ENCODE assay signal across 10 cellular contexts in genomic region chr6:77463308-77463880, GRCh38. TPM values are rescaled to one million over a fixed set of nuclear protein-coding genes. Genes with fewer than 3 reads are reported as not detected.
DNase-seq lines count a peak whose midpoint lies in the region; ATAC-seq, FAIRE-seq and TF ChIP-seq lines count a peak whose summit lies in the region.
"Had no signal": no experiment of that assay in that cellular context is flagged by ENCODE, and none has a peak within 500 bp of the region (broad histone marks: within the 10 kb centered on the region; RNA-seq: fewer than 3 reads in every experiment).

TSS of gene HTR1B (minus strand) at chr6:77463491. CDS start at chr6:77463403, 88 bp downstream.

- H3K4me3 ChIP-seq in A549, result peak within 1 kb of the TSS; percentile 40
- peak within 1 kb of the TSS; percentile 78 for H3K4me3 ChIP-seq in ectodermal cell (ENCODE audit: insufficient read depth, low read depth, low read length)
- H3K4me3 ChIP-seq in muscle layer of colon (ENCODE audit: low read depth in 1 of 2, low read length in 2 of 2), result peak within 1 kb of the TSS; percentile 6 to 31
- H3K4me3 ChIP-seq: K562 had no signal

- H3K27me3 ChIP-seq in ectodermal cell (ENCODE audit: control insufficient read depth, insufficient read depth, low read length, poor library complexity, severe bottlenecking) (peaks cover 72% of the 10 kb centered on the region), muscle layer of colon (ENCODE audit: control insufficient read depth in 1 of 2, insufficient read depth in 2 of 2, low read length in 2 of 2) (peaks cover 39 to 45% of the 10 kb centered on the region in 2 donors)

- peak within 1 kb of the TSS; percentile 75 for H3K4me2 ChIP-seq in A549

- FAIRE-seq in A549 (lab: Jason Lieb, UNC), result no peak
- no peak for FAIRE-seq in urothelium cell line (lab: Jason Lieb, UNC)
- FAIRE-seq: K562 had no signal

- ATAC-seq in A549, result peak; percentile 52 to 58
- no peak for ATAC-seq in GM18861 (IDR thresholded peaks at IDR 0.05; ENCODE audit: unreplicated experiment)
- no peak for ATAC-seq in GM19395 (IDR thresholded peaks at IDR 0.05; ENCODE audit: unreplicated experiment)
- ATAC-seq: body of pancreas, K562 had no signal

- POLR2A ChIA-PET in A549 (lab: Yijun Ruan, JAX), result no interaction called here

- CTCF ChIA-PET in A549 (lab: Yijun Ruan, JAX), result interaction anchor here (1.0 to 1.1 kb wide), 2 partner anchors 467 to 1372 kb away, joined by 3 read pairs; no protein-coding TSS in a partner anchor

- TF ChIP-seq EP300 in A549 (IDR thresholded peaks at IDR 0.05), result no peak

- WGBS in A549 (ENCODE audit: missing lambda C conversion rate), result 19% methylated on average over 16 of the region's 31 CpGs
- WGBS in ectodermal cell, 2 experiments, result 0 to 1% methylated on average over 31 of the region's 31 CpGs

- TF ChIP-seq CTCF in A549 (IDR thresholded peaks at IDR 0.05), result no peak

- H3K4me1 ChIP-seq in A549 (no peaks in the 10 kb centered on the region), ectodermal cell (ENCODE audit: control insufficient read depth, insufficient read depth, low read length) (peaks cover 8% of the 10 kb centered on the region), muscle layer of colon (ENCODE audit: insufficient read depth, low read length) (peaks cover 5% of the 10 kb centered on the region)

- no peak for TF ChIP-seq RAD21 in A549 (conservative IDR thresholded peaks at IDR 0.05 in 1 of 2, IDR thresholded peaks at IDR 0.05 in 1 of 2)

- H3K27ac ChIP-seq in A549 (no peak within 1 kb of the TSS), ectodermal cell (ENCODE audit: insufficient read depth, low read depth, low read length, poor library complexity, severe bottlenecking) (no peak within 1 kb of the TSS), muscle layer of colon (ENCODE audit: low read depth, low read length) (no peak within 1 kb of the TSS)
- H3K27ac ChIP-seq: body of pancreas had no signal

- no peak within 1 kb of the TSS for H3K9ac ChIP-seq in muscle layer of colon (ENCODE audit: low read length)

- DNase-seq in A549 (ENCODE audit: low read depth in 1 of 2, low spot score in 1 of 2), result peak in 1 of 2 experiments; percentile 44
- DNase-seq in NCI-H146 (lab: John Stamatoyannopoulos, UW), result peak; percentile 39
- no peak for DNase-seq in DMS79 (lab: John Stamatoyannopoulos, UW)
- DNase-seq in urothelium cell line (ENCODE audit: low spot score), result no peak

- no peak for TF ChIP-seq POLR2A in A549 (IDR thresholded peaks at IDR 0.05; ENCODE audit: low read length)

- H3K36me3 ChIP-seq in ectodermal cell (ENCODE audit: control insufficient read depth, insufficient read depth, low read length) (no peaks in the 10 kb centered on the region), muscle layer of colon (ENCODE audit: insufficient read depth, low read length) (no peaks in the 10 kb centered on the region)

- H3K9me3 ChIP-seq in A549 (no peaks in the 10 kb centered on the region), ectodermal cell (ENCODE audit: control insufficient read depth, low read length) (no peaks in the 10 kb centered on the region), muscle layer of colon (ENCODE audit: low read length) (no peaks in the 10 kb centered on the region)
- H3K9me3 ChIP-seq: body of pancreas had no signal

TF ChIP-seq in A549, 52 proteins besides CTCF, POLR2A, EP300 and RAD21:
- TF ChIP-seq ELK1 (IDR thresholded peaks at IDR 0.05; ENCODE audit: low read depth, low read length) (no peak), CBX2 (IDR thresholded peaks at IDR 0.05; ENCODE audit: borderline replicate concordance, low read depth) (no peak), MAX (IDR thresholded peaks at IDR 0.05) (no peak), EHMT2 (IDR thresholded peaks at IDR 0.05; ENCODE audit: low read depth) (no peak)

RNA-seq across cellular contexts. Expression of gene HTR1B, which starts in this region (rescaled TPM):
- polyA plus RNA-seq in A549 (2011; rRNA removed), result 0.12 and 0.26 TPM in 2 replicates
- 0.06 and 0.07 TPM in 2 replicates for polyA plus RNA-seq in A549 (2012; cell fraction: cytosol; rRNA removed)
- polyA plus RNA-seq in A549 (2012; cell fraction: nucleus; rRNA removed), result 0.13 and 0.24 TPM in 2 replicates
- polyA plus RNA-seq in A549 (2017; fragmentation: RNase III; extraction: RNeasy Plus Mini Kit Qiagen cat#74134 plus additional on column Dnase treatment), result not detected in 3 replicates
- 0.21 TPM in 1 of 2 replicates, not detected in the other for polyA minus RNA-seq in A549 (2011; rRNA and poly(A)+ RNA removed)
- not detected for polyA plus RNA-seq in ectodermal cell (2013, experiment 1 of 4)
- 0.09 TPM for polyA plus RNA-seq in ectodermal cell (2013, experiment 2 of 4)
- polyA plus RNA-seq in ectodermal cell (2013, experiment 3 of 4), result 0.11 TPM
- 0.16 TPM for polyA plus RNA-seq in ectodermal cell (2013, experiment 4 of 4)
- polyA plus RNA-seq: K562 had no signal

Comparison
In these comparisons a context has a peak if more than half of its experiments do, and no peak if none do; other contexts are left out.
1. Peak in ATAC-seq, H3K4me3 ChIP-seq and H3K4me2 ChIP-seq in A549; RNA of the gene not detected or under 1 TPM.
2. H3K4me3 ChIP-seq: peak in every context shown above with its lines; median percentile 78 in ectodermal cell; 40 in A549; 18 in muscle layer of colon.